16 cellular contexts compared by ENCODE assay signal in genomic region chr2:85712261-85712660, GRCh38. TPM values are rescaled to one million over a fixed set of nuclear protein-coding genes. Genes with fewer than 3 reads are reported as not detected.
DNase-seq lines count a peak whose midpoint lies in the region; ATAC-seq and TF ChIP-seq lines count a peak whose summit lies in the region.
"Had no signal": no experiment of that assay in that cellular context is flagged by ENCODE, and none has a peak within 500 bp of the region (broad histone marks: within the 10 kb centered on the region; RNA-seq: fewer than 3 reads in every experiment).

No MANE protein-coding gene starts in this region.

- H3K4me1 Mint-ChIP-seq in activated naive CD4-positive, alpha-beta T cell treated with anti-CD3 and anti-CD28 coated beads, Interleukin-2, amount 10 ng/mL, durations not matched to agents 7 days and 5 days, result peaks cover 43% of the 10 kb centered on the region
- H3K4me1 Mint-ChIP-seq: GM23338, WTC11 had no signal

- TF ChIP-seq CTCF in esophagus muscularis mucosa (IDR thresholded peaks at IDR 0.05) (no peak), parathyroid adenoma (IDR thresholded peaks at IDR 0.05) (no peak), uterus (IDR thresholded peaks at IDR 0.05) (no peak)

- no peak overlapping the region for H3K4me3 ChIP-seq in esophagus muscularis mucosa
- no peak overlapping the region for H3K4me3 ChIP-seq in parathyroid adenoma (ENCODE audit: low read depth, low read length)
- no peak overlapping the region for H3K4me3 ChIP-seq in uterus
- H3K4me3 ChIP-seq: GM23338, SJCRH30 had no signal

- intact Hi-C loops in esophagus muscularis mucosa (cut with DNase I), result no loop called here
- intact Hi-C loops in uterus (cut with DNase I; ENCODE audit: low total_unique reads), result no loop called here

- H2AFZ ChIP-seq in parathyroid adenoma, result no peak overlapping the region
- H2AFZ ChIP-seq: GM23338 had no signal

- no peak for TF ChIP-seq EP300 in esophagus muscularis mucosa (IDR thresholded peaks at IDR 0.05)

- H3K9ac ChIP-seq in parathyroid adenoma, result no peak overlapping the region

- H3K27me3 Mint-ChIP-seq in activated naive CD4-positive, alpha-beta T cell treated with anti-CD3 and anti-CD28 coated beads, Interleukin-2, amount 10 ng/mL, durations not matched to agents 7 days and 5 days, result peaks cover 40% of the 10 kb centered on the region

- DNase-seq in activated naive CD4-positive, alpha-beta T cell treated with anti-CD3 and anti-CD28 coated beads, Interleukin-2, amount 10 ng/mL, durations not matched to agents 7 days and 5 days, result no peak
- no peak for DNase-seq in activated naive CD4-positive, alpha-beta T cell treated with anti-CD3 and anti-CD28 coated beads, Interleukin-2, amount 50 U/mL, for 16 hours
- DNase-seq in esophagus muscularis mucosa (ENCODE audit: extremely low spot score), result no peak
- no peak for DNase-seq in uterus
- no peak for DNase-seq in LoVo (ENCODE audit: low spot score)
- DNase-seq: effector memory CD4-positive, alpha-beta T cell; NCI-H1436; SJCRH30; stimulated activated naive CD8-positive, alpha-beta T cell treated with anti-CD3 and anti-CD28 coated beads, Interleukin-15, amount 100 ng/mL, for 72 hours had no signal

- no peaks in the 10 kb centered on the region for H3K79me2 ChIP-seq in parathyroid adenoma

- H3K4me3 Mint-ChIP-seq in activated naive CD4-positive, alpha-beta T cell treated with anti-CD3 and anti-CD28 coated beads, Interleukin-2, amount 10 ng/mL, durations not matched to agents 7 days and 5 days, result no peak overlapping the region
- H3K4me3 Mint-ChIP-seq: GM23338; stimulated activated naive CD8-positive, alpha-beta T cell treated with anti-CD3 and anti-CD28 coated beads, Interleukin-15, amount 100 ng/mL, for 72 hours; WTC11 had no signal

- H3K9me3 Mint-ChIP-seq in activated naive CD4-positive, alpha-beta T cell treated with anti-CD3 and anti-CD28 coated beads, Interleukin-2, amount 10 ng/mL, durations not matched to agents 7 days and 5 days, result no peaks in the 10 kb centered on the region
- H3K9me3 Mint-ChIP-seq: GM23338; stimulated activated naive CD8-positive, alpha-beta T cell treated with anti-CD3 and anti-CD28 coated beads, Interleukin-15, amount 100 ng/mL, for 72 hours; WTC11 had no signal

- TF ChIP-seq POLR2A in esophagus muscularis mucosa (IDR thresholded peaks at IDR 0.05; ENCODE audit: low read depth), result no peak
- TF ChIP-seq POLR2A in uterus (IDR thresholded peaks at IDR 0.05), result no peak

- H3K4me2 ChIP-seq in parathyroid adenoma (ENCODE audit: low read length), result no peak overlapping the region
- H3K4me2 ChIP-seq: GM23338 had no signal

- 77% methylated on average over 13 of the region's 13 CpGs for WGBS in esophagus muscularis mucosa

- no peaks in the 10 kb centered on the region for H3K36me3 Mint-ChIP-seq in activated naive CD4-positive, alpha-beta T cell treated with anti-CD3 and anti-CD28 coated beads, Interleukin-2, amount 10 ng/mL, durations not matched to agents 7 days and 5 days
- H3K36me3 Mint-ChIP-seq: WTC11 had no signal

- H3K4me1 ChIP-seq in esophagus muscularis mucosa (peaks cover 29 to 63% (median 57%) of the 10 kb centered on the region in 4 donors), parathyroid adenoma (no peaks in the 10 kb centered on the region), uterus (peaks cover 0 to 5% of the 10 kb centered on the region in 2 donors)

- H3K9me3 ChIP-seq in esophagus muscularis mucosa, result no peaks in the 10 kb centered on the region
- no peaks in the 10 kb centered on the region for H3K9me3 ChIP-seq in parathyroid adenoma (ENCODE audit: control insufficient read depth, low read length)
- no peaks in the 10 kb centered on the region for H3K9me3 ChIP-seq in uterus
- H3K9me3 ChIP-seq: SJCRH30 had no signal

- peak overlapping the region; percentile 26 for H3K27ac Mint-ChIP-seq in activated naive CD4-positive, alpha-beta T cell treated with anti-CD3 and anti-CD28 coated beads, Interleukin-2, amount 10 ng/mL, durations not matched to agents 7 days and 5 days
- H3K27ac Mint-ChIP-seq: GM23338; stimulated activated naive CD8-positive, alpha-beta T cell treated with anti-CD3 and anti-CD28 coated beads, Interleukin-15, amount 100 ng/mL, for 72 hours; WTC11 had no signal

- no peaks in the 10 kb centered on the region for H3K36me3 ChIP-seq in esophagus muscularis mucosa
- H3K36me3 ChIP-seq in parathyroid adenoma (ENCODE audit: control insufficient read depth, insufficient read depth, low read length), result no peaks in the 10 kb centered on the region
- no peaks in the 10 kb centered on the region for H3K36me3 ChIP-seq in uterus
- H3K36me3 ChIP-seq: SJCRH30 had no signal

- CTCF ChIA-PET in activated naive CD4-positive, alpha-beta T cell treated with anti-CD3 and anti-CD28 coated beads, Interleukin-2, amount 10 ng/mL, durations not matched to agents 7 days and 5 days (lab: Charles Lee), result interaction anchor here (0.6 to 2.7 kb wide), 5 partner anchors 12 to 77 kb away, joined by 3 to 6 read pairs (median 4); no protein-coding TSS in a partner anchor

- H3K27ac ChIP-seq in esophagus muscularis mucosa (replicated peaks in 1 of 4), result peak overlapping the region; percentile 68 to 75 (median 69)
- H3K27ac ChIP-seq in parathyroid adenoma, result peak overlapping the region; percentile 75
- H3K27ac ChIP-seq in uterus, result peak overlapping the region; percentile 29 to 69
- H3K27ac ChIP-seq: SJCRH30 had no signal

- peaks cover 0 to 3% (median 0%) of the 10 kb centered on the region in 4 donors for H3K27me3 ChIP-seq in esophagus muscularis mucosa
- no peaks in the 10 kb centered on the region for H3K27me3 ChIP-seq in parathyroid adenoma (ENCODE audit: control insufficient read depth, insufficient read depth, low read length)
- H3K27me3 ChIP-seq in uterus, result no peaks in the 10 kb centered on the region
- H3K27me3 ChIP-seq: SJCRH30 had no signal

- ATAC-seq in HG03108 (IDR thresholded peaks at IDR 0.05; ENCODE audit: unreplicated experiment) (no peak), HG03469 (IDR thresholded peaks at IDR 0.05; ENCODE audit: unreplicated experiment) (no peak)
- ATAC-seq: GM23338; stimulated activated naive CD8-positive, alpha-beta T cell treated with anti-CD3 and anti-CD28 coated beads, Interleukin-15, amount 100 ng/mL, for 72 hours; WTC11 had no signal

RNA-seq across cellular contexts. Expression of gene GNLY, which starts 18.1 kb away (rescaled TPM):
- 1 to 10 TPM in 3 of 4 donors, under 1 TPM in 1; 0.84 to 3.5 (median 2.0) TPM for total RNA-seq in esophagus muscularis mucosa
- total RNA-seq in uterus, result 1 to 10 TPM in 2 of 4 donors, under 1 TPM in 1, not detected in 1; 0.48 to 5.9 (median 4.8) TPM
- total RNA-seq: frontal cortex, GM23338, lung microvascular endothelial cell, SJCRH30, WTC11 had no signal

RNA-seq across cellular contexts. Expression of gene ATOH8, which starts 41.5 kb away (rescaled TPM):
- total RNA-seq in esophagus muscularis mucosa, result 100 to 1,000 TPM in 1 of 4 donors, 10 to 100 TPM in 3; 41.1 to 124 (median 62.5) TPM
- 10 to 100 TPM; 13.2 to 83.0 (median 45.3) TPM for total RNA-seq in uterus

RNA-seq across cellular contexts. Expression of gene SFTPB, which starts 44.3 kb away (rescaled TPM):
- total RNA-seq in esophagus muscularis mucosa, result 100 to 1,000 TPM in 1 of 4 donors, 10 to 100 TPM in 2, not detected in 1; 25.3 to 119 (median 26.6) TPM
- total RNA-seq in uterus, result 1 to 10 TPM in 1 of 4 donors, not detected in 3; 1.4 TPM
- total RNA-seq: frontal cortex, GM23338, lung microvascular endothelial cell, SJCRH30 had no signal
